ENCODE assay signal across 8 cellular contexts in the genomic region with DNA sequence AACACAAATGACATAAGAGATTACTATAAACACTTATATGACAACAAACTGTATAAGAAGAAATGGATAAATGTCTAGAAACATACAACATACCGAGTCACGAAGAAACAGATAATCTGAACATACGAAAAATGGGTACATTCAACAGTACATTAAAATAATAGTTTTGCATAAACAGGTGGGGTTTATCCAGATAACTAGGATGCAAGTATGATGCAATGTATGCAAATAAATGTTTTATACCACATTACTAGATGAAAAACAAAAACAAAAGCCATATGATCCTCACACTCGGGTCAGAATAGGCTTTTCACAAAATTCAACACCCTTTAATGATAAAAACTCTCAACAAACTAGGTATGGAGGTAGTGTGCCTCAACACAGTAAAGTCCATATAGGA.
"Had no signal": no experiment of that assay in that cellular context is flagged by ENCODE, and none has a peak within 500 bp of the region (broad histone marks: within the 10 kb centered on the region; RNA-seq: fewer than 3 reads in every experiment).

No MANE protein-coding gene starts in this region.

- H3K27me3 Mint-ChIP-seq: IgD-negative memory B cell had no signal

- ATAC-seq: HCT116 had no signal

- H3K4me1 Mint-ChIP-seq: IgD-negative memory B cell had no signal

- H3K36me3 Mint-ChIP-seq: IgD-negative memory B cell had no signal

- H3K4me3 Mint-ChIP-seq: HFFc6, IgD-negative memory B cell had no signal

- DNase-seq: GM23248, GOT3, H7, HFFc6, Karpas-422, KBM-7 had no signal

- H3K27ac Mint-ChIP-seq: HFFc6, IgD-negative memory B cell had no signal
